ENCODE assay signal across 21 cellular contexts in genomic region chr16:81657731-81658130, GRCh38.
DNase-seq lines count a peak whose midpoint lies in the region; ATAC-seq and TF ChIP-seq lines count a peak whose summit lies in the region.
"Had no signal": no experiment of that assay in that cellular context is flagged by ENCODE, and none has a peak within 500 bp of the region (broad histone marks: within the 10 kb centered on the region; RNA-seq: fewer than 3 reads in every experiment).

No MANE protein-coding gene starts in this region.

- peak overlapping the region; percentile 61; the same call in 1 of the 2 replicates for H3K4me2 ChIP-seq in MM.1S (ENCODE audit: low read depth, low read length)

- H3K9me3 Mint-ChIP-seq in mesothelial cell of epicardium, result no peaks in the 10 kb centered on the region
- no peaks in the 10 kb centered on the region for H3K9me3 Mint-ChIP-seq in stimulated activated effector memory CD8-positive, alpha-beta T cell treated with anti-CD3 and anti-CD28 coated beads, Interleukin-12 subunit alpha, Interleukin-12 subunit beta, amount 100 ng/mL, for 72 hours
- H3K9me3 Mint-ChIP-seq: activated naive CD8-positive, alpha-beta T cell treated with anti-CD3 and anti-CD28 coated beads, Interleukin-2, amount 50 U/mL, for 24 hours had no signal

- H3K27me3 Mint-ChIP-seq in T-helper 17 cell, result no peaks in the 10 kb centered on the region
- H3K27me3 Mint-ChIP-seq in mesothelial cell of epicardium (ENCODE audit: low read depth), result no peaks in the 10 kb centered on the region
- H3K27me3 Mint-ChIP-seq: activated naive CD8-positive, alpha-beta T cell treated with anti-CD3 and anti-CD28 coated beads, Interleukin-2, amount 50 U/mL, for 24 hours had no signal

- no peak overlapping the region for H3K4me3 ChIP-seq in MM.1S (ENCODE audit: low read length)
- H3K4me3 ChIP-seq: breast epithelium, gastroesophageal sphincter, GM12878 had no signal

- peaks cover 19% of the 10 kb centered on the region for H3F3A ChIP-seq in MM.1S (ENCODE audit: insufficient read depth, low read length)

- DNase-seq in MM.1S (no peak), T-helper 17 cell (no peak), mesothelial cell of epicardium (ENCODE audit: low spot score in 2 of 2, unreplicated experiment in 2 of 2) (no peak), SK-N-DZ (ENCODE audit: low spot score) (no peak), DMS79 (lab: John Stamatoyannopoulos, UW) (no peak), left cardiac atrium (no peak)
- no peak for DNase-seq in stimulated activated effector memory CD8-positive, alpha-beta T cell treated with anti-CD3 and anti-CD28 coated beads, Interleukin-12 subunit alpha, Interleukin-12 subunit beta, amount 100 ng/mL, for 72 hours (ENCODE audit: low spot score in 2 of 2)
- DNase-seq: activated naive CD8-positive, alpha-beta T cell treated with anti-CD3 and anti-CD28 coated beads, Interleukin-2, amount 50 U/mL, for 24 hours; AML-193; kidney glomerular epithelial cell; mesendoderm; NCI-H1417; NCI-H748 treated with DMSO at 0.1 percent for 48 hours; PC-3; T-helper 2 cell; trophoblast cell; WERI-Rb-1 had no signal

- peak overlapping the region; percentile 84 for H3K27ac ChIP-seq in MM.1S (ENCODE audit: low read length)
- H3K27ac ChIP-seq: neutrophil, WERI-Rb-1 had no signal

- H3K36me3 ChIP-seq in MM.1S (replicated peaks; ENCODE audit: insufficient read depth, low read length), result no peaks in the 10 kb centered on the region
- H3K36me3 ChIP-seq: breast epithelium, WERI-Rb-1 had no signal

- H3K9me3 ChIP-seq in MM.1S (replicated peaks; ENCODE audit: insufficient read depth, low read length) (no peaks in the 10 kb centered on the region), T-helper 17 cell (ENCODE audit: control insufficient read depth, low read length, poor library complexity, severe bottlenecking) (no peaks in the 10 kb centered on the region)
- H3K9me3 ChIP-seq: breast epithelium, gastroesophageal sphincter, neutrophil had no signal

- peaks cover 35% of the 10 kb centered on the region for H3K4me1 ChIP-seq in MM.1S (ENCODE audit: low read length)
- H3K4me1 ChIP-seq: breast epithelium had no signal

- ATAC-seq in T-helper 17 cell (no peak), left cardiac atrium (no peak)
- no peak for ATAC-seq in stimulated activated effector memory CD8-positive, alpha-beta T cell treated with anti-CD3 and anti-CD28 coated beads, Interleukin-12 subunit alpha, Interleukin-12 subunit beta, amount 100 ng/mL, for 72 hours
- ATAC-seq: activated naive CD8-positive, alpha-beta T cell treated with anti-CD3 and anti-CD28 coated beads, Interleukin-2, amount 50 U/mL, for 24 hours; gastroesophageal sphincter; PC-3 had no signal

- TF ChIP-seq CTCF in MM.1S (IDR thresholded peaks at IDR 0.05; ENCODE audit: low read length) (no peak), mesothelial cell of epicardium (IDR thresholded peaks at IDR 0.05; ENCODE audit: unreplicated experiment) (no peak)

- H2AFZ ChIP-seq in MM.1S (ENCODE audit: low read length), result peak overlapping the region; percentile 35; the same call in 1 of the 2 replicates

- no peak overlapping the region for H3K4me3 Mint-ChIP-seq in T-helper 17 cell
- no peak overlapping the region for H3K4me3 Mint-ChIP-seq in mesothelial cell of epicardium
- no peak overlapping the region for H3K4me3 Mint-ChIP-seq in stimulated activated effector memory CD8-positive, alpha-beta T cell treated with anti-CD3 and anti-CD28 coated beads, Interleukin-12 subunit alpha, Interleukin-12 subunit beta, amount 100 ng/mL, for 72 hours
- H3K4me3 Mint-ChIP-seq: activated naive CD8-positive, alpha-beta T cell treated with anti-CD3 and anti-CD28 coated beads, Interleukin-2, amount 50 U/mL, for 24 hours had no signal

- H3K9ac ChIP-seq in MM.1S (ENCODE audit: low read length), result peak overlapping the region; percentile 55

- H3K79me2 ChIP-seq in MM.1S (ENCODE audit: low read length), result peaks cover 23% of the 10 kb centered on the region

- H3K4me1 Mint-ChIP-seq in T-helper 17 cell, result peaks cover 16% of the 10 kb centered on the region
- H3K4me1 Mint-ChIP-seq in mesothelial cell of epicardium, result peaks cover 7% of the 10 kb centered on the region
- no peaks in the 10 kb centered on the region for H3K4me1 Mint-ChIP-seq in stimulated activated effector memory CD8-positive, alpha-beta T cell treated with anti-CD3 and anti-CD28 coated beads, Interleukin-12 subunit alpha, Interleukin-12 subunit beta, amount 100 ng/mL, for 72 hours

- no peaks in the 10 kb centered on the region for H3K27me3 ChIP-seq in MM.1S (replicated peaks; ENCODE audit: insufficient read depth, low read length)
- H3K27me3 ChIP-seq: breast epithelium, gastroesophageal sphincter, neutrophil had no signal

- H3K27ac Mint-ChIP-seq in T-helper 17 cell (peak overlapping the region; percentile 45), mesothelial cell of epicardium (peak overlapping the region; percentile 60)
- peak overlapping the region; percentile 87 for H3K27ac Mint-ChIP-seq in stimulated activated effector memory CD8-positive, alpha-beta T cell treated with anti-CD3 and anti-CD28 coated beads, Interleukin-12 subunit alpha, Interleukin-12 subunit beta, amount 100 ng/mL, for 72 hours
- H3K27ac Mint-ChIP-seq: activated naive CD8-positive, alpha-beta T cell treated with anti-CD3 and anti-CD28 coated beads, Interleukin-2, amount 50 U/mL, for 24 hours had no signal

- H4K20me1 ChIP-seq in MM.1S (ENCODE audit: insufficient read depth, low read length), result no peaks in the 10 kb centered on the region

- H3K36me3 Mint-ChIP-seq in T-helper 17 cell (ENCODE audit: low read depth) (peaks cover 12% of the 10 kb centered on the region), mesothelial cell of epicardium (peaks cover 31% of the 10 kb centered on the region)
- peaks cover 71% of the 10 kb centered on the region for H3K36me3 Mint-ChIP-seq in stimulated activated effector memory CD8-positive, alpha-beta T cell treated with anti-CD3 and anti-CD28 coated beads, Interleukin-12 subunit alpha, Interleukin-12 subunit beta, amount 100 ng/mL, for 72 hours

- no peaks in the 10 kb centered on the region for H3K9me2 ChIP-seq in MM.1S (replicated peaks; ENCODE audit: insufficient read depth, low read length)

- intact Hi-C loops in left cardiac atrium (cut with DNase I), result no loop called here
